ENCODE assay signal across 11 cellular contexts in the genomic region with DNA sequence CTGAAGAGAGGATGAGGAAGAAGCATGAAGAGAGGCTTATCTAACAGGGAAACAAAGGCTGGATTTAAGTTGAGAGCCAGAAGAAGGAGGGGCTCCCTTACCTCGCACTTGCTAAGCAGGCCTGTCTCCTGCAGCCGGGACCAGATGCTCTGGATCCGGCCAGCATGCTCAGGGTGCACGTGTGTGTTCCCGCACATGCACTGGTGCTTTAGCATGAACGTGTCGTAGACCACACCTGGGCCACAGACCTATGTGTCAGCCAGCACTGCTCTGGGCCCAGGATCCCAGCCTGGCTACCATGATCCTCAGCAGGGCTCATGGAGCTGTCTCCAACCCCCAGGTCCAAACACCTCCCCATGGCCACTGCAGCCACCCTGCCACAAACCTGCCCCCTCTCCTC. TPM values are rescaled to one million over a fixed set of nuclear protein-coding genes. Genes with fewer than 3 reads are reported as not detected.
DNase-seq lines count a peak whose midpoint lies in the region; ATAC-seq and TF ChIP-seq lines count a peak whose summit lies in the region.
"Had no signal": no experiment of that assay in that cellular context is flagged by ENCODE, and none has a peak within 500 bp of the region (broad histone marks: within the 10 kb centered on the region; RNA-seq: fewer than 3 reads in every experiment).

No MANE protein-coding gene starts in this region.

- H3K27ac ChIP-seq in WERI-Rb-1 (peak overlapping the region; percentile 49), tibial nerve (no peak overlapping the region)
- H3K27ac ChIP-seq: C4-2B, KMS-11, PC-9 had no signal

- peaks cover 20% of the 10 kb centered on the region for H3K4me1 Mint-ChIP-seq in activated T-cell treated with anti-CD3 and anti-CD28 coated beads, Interleukin-2, amount 50 U/mL, for 24 hours (ENCODE audit: low read depth)
- H3K4me1 Mint-ChIP-seq in mesothelial cell of epicardium: peaks cover 27% of the 10 kb centered on the region
- H3K4me1 Mint-ChIP-seq in stimulated activated effector memory CD8-positive, alpha-beta T cell treated with anti-CD3 and anti-CD28 coated beads, Interleukin-12 subunit alpha, Interleukin-12 subunit beta, amount 100 ng/mL, for 72 hours: peaks cover 45% of the 10 kb centered on the region

- no peaks in the 10 kb centered on the region for H3K27me3 Mint-ChIP-seq in activated T-cell treated with anti-CD3 and anti-CD28 coated beads, Interleukin-2, amount 50 U/mL, for 24 hours
- no peaks in the 10 kb centered on the region for H3K27me3 Mint-ChIP-seq in mesothelial cell of epicardium (ENCODE audit: low read depth)

- TF ChIP-seq EP300 in tibial nerve (IDR thresholded peaks at IDR 0.05): no peak

- no peaks in the 10 kb centered on the region for H3K9me3 Mint-ChIP-seq in activated T-cell treated with anti-CD3 and anti-CD28 coated beads, Interleukin-2, amount 50 U/mL, for 24 hours
- H3K9me3 Mint-ChIP-seq in mesothelial cell of epicardium: no peaks in the 10 kb centered on the region
- H3K9me3 Mint-ChIP-seq in stimulated activated effector memory CD8-positive, alpha-beta T cell treated with anti-CD3 and anti-CD28 coated beads, Interleukin-12 subunit alpha, Interleukin-12 subunit beta, amount 100 ng/mL, for 72 hours: no peaks in the 10 kb centered on the region

- no peak overlapping the region for H3K4me3 Mint-ChIP-seq in activated T-cell treated with anti-CD3 and anti-CD28 coated beads, Interleukin-2, amount 50 U/mL, for 24 hours
- no peak overlapping the region for H3K4me3 Mint-ChIP-seq in mesothelial cell of epicardium
- H3K4me3 Mint-ChIP-seq in stimulated activated effector memory CD8-positive, alpha-beta T cell treated with anti-CD3 and anti-CD28 coated beads, Interleukin-12 subunit alpha, Interleukin-12 subunit beta, amount 100 ng/mL, for 72 hours: no peak overlapping the region

- TF ChIP-seq POLR2A in tibial nerve (IDR thresholded peaks at IDR 0.05): no peak

- 80 to 81% methylated on average over 7 of the region's 7 CpGs for WGBS in tibial nerve, 2 donors

- H3K36me3 ChIP-seq in WERI-Rb-1: peaks cover 91% of the 10 kb centered on the region
- H3K36me3 ChIP-seq in tibial nerve: peaks cover 3 to 98% (median 34%) of the 10 kb centered on the region in 3 donors

- H3K36me3 Mint-ChIP-seq in activated T-cell treated with anti-CD3 and anti-CD28 coated beads, Interleukin-2, amount 50 U/mL, for 24 hours (ENCODE audit: low read depth): peaks cover 50% of the 10 kb centered on the region
- peaks cover 23% of the 10 kb centered on the region for H3K36me3 Mint-ChIP-seq in mesothelial cell of epicardium
- peaks cover 63% of the 10 kb centered on the region for H3K36me3 Mint-ChIP-seq in stimulated activated effector memory CD8-positive, alpha-beta T cell treated with anti-CD3 and anti-CD28 coated beads, Interleukin-12 subunit alpha, Interleukin-12 subunit beta, amount 100 ng/mL, for 72 hours

- H3K27me3 ChIP-seq in WERI-Rb-1 (ENCODE audit: insufficient read depth, low read depth, severe bottlenecking) (no peaks in the 10 kb centered on the region), tibial nerve (no peaks in the 10 kb centered on the region)

- TF ChIP-seq CTCF in WERI-Rb-1 (IDR thresholded peaks at IDR 0.05; ENCODE audit: low read depth, low read length): no peak
- no peak for TF ChIP-seq CTCF in mesothelial cell of epicardium (IDR thresholded peaks at IDR 0.05; ENCODE audit: unreplicated experiment)
- no peak for TF ChIP-seq CTCF in tibial nerve (IDR thresholded peaks at IDR 0.05)

- ATAC-seq in stimulated activated effector memory CD8-positive, alpha-beta T cell treated with anti-CD3 and anti-CD28 coated beads, Interleukin-12 subunit alpha, Interleukin-12 subunit beta, amount 100 ng/mL, for 72 hours: no peak

- peak overlapping the region; percentile 22 for H3K27ac Mint-ChIP-seq in activated T-cell treated with anti-CD3 and anti-CD28 coated beads, Interleukin-2, amount 50 U/mL, for 24 hours
- H3K27ac Mint-ChIP-seq in mesothelial cell of epicardium: peak overlapping the region; percentile 71
- H3K27ac Mint-ChIP-seq in stimulated activated effector memory CD8-positive, alpha-beta T cell treated with anti-CD3 and anti-CD28 coated beads, Interleukin-12 subunit alpha, Interleukin-12 subunit beta, amount 100 ng/mL, for 72 hours: peak overlapping the region; percentile 68

- DNase-seq in activated T-cell treated with anti-CD3 and anti-CD28 coated beads, Interleukin-2, amount 50 U/mL, for 24 hours: no peak
- DNase-seq in activated T-cell treated with anti-CD3 and anti-CD28 coated beads for 4 hours: no peak
- DNase-seq in WERI-Rb-1: no peak
- DNase-seq in mesothelial cell of epicardium (ENCODE audit: low spot score in 2 of 2, unreplicated experiment in 2 of 2): no peak
- DNase-seq in stimulated activated effector memory CD8-positive, alpha-beta T cell treated with anti-CD3 and anti-CD28 coated beads, Interleukin-12 subunit alpha, Interleukin-12 subunit beta, amount 100 ng/mL, for 72 hours (ENCODE audit: low spot score in 2 of 2): no peak
- no peak for DNase-seq in hippocampal formation (lab: John Stamatoyannopoulos, UW)
- DNase-seq in tibial nerve (ENCODE audit: low spot score in 2 of 2): no peak
- DNase-seq in Kasumi-1 (lab: John Stamatoyannopoulos, UW): no peak
- DNase-seq: PC-9 had no signal

- H3K9me3 ChIP-seq in WERI-Rb-1 (ENCODE audit: severe bottlenecking) (no peaks in the 10 kb centered on the region), tibial nerve (no peaks in the 10 kb centered on the region)

- peaks cover 0 to 17% (median 11%) of the 10 kb centered on the region in 4 donors for H3K4me1 ChIP-seq in tibial nerve

- H3K4me3 ChIP-seq in WERI-Rb-1 (ENCODE audit: low read depth, low read length): no peak overlapping the region
- no peak overlapping the region for H3K4me3 ChIP-seq in tibial nerve
- H3K4me3 ChIP-seq: PC-9 had no signal

RNA-seq across cellular contexts. Expression of a gene that starts 14.4 kb away (rescaled TPM):
- 58.3 to 63.2 TPM (median 61.4 TPM) in 3 replicates for total RNA-seq in mesothelial cell of epicardium
- total RNA-seq in tibial nerve: 10 to 100 TPM; 24.9 to 68.7 (median 36.2) TPM

RNA-seq across cellular contexts. Expression of a gene that starts 18.4 kb away (rescaled TPM):
- total RNA-seq in mesothelial cell of epicardium (51.4 to 60.8 TPM (median 58.0 TPM) in 3 replicates), tibial nerve (10 to 100 TPM; 18.2 to 37.2 (median 23.9) TPM)

RNA-seq across cellular contexts. Expression of a gene that starts 38.5 kb away (rescaled TPM):
- 33.4 to 34.1 TPM (median 33.5 TPM) in 3 replicates for total RNA-seq in mesothelial cell of epicardium
- total RNA-seq in tibial nerve: 100 to 1,000 TPM in 3 of 4 donors, 10 to 100 TPM in 1; 99.8 to 201 (median 125) TPM

RNA-seq across cellular contexts. Expression of a gene that starts 56.8 kb away (rescaled TPM):
- 6.0 to 6.4 TPM (median 6.2 TPM) in 3 replicates for total RNA-seq in mesothelial cell of epicardium
- total RNA-seq in tibial nerve: 1 to 10 TPM; 1.5 to 2.7 (median 2.1) TPM
